In the genomic region with DNA sequence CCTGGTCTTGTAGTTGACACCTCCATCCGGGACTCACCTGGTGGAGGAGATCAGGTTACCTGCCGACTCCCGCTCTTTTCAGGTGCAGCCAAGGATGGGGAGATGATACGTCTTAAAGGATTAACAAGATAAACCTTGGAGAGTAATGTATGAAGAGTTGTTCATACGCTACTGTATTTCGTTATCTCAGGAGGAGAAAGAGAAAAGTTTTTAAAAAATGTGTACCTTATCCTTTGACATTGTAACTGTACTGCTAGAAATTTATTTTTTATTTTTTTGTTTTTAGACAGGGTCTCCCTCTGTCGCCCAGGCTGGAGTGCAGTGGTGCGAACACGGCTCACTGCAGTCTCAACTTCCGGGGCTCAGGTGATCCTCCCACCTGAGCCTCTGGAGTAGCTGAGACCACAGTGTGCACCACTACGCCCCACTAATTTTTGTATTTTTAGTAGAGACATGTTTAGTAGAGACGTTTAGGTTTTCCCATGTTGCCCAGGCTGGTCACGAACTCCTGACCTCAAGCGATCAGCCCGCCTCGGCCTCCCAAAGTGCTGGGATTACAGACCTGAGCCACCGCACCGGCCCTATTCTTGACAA, we compare ENCODE assay signal across 1 cellular context.
TF ChIP-seq lines count a peak whose summit lies in the region.

No MANE protein-coding gene starts in this region.

TF ChIP-seq in SK-N-SH, 30 proteins besides CTCF, POLR2A, EP300 and RAD21 (continued from another document):
- TF ChIP-seq, protein P1, sequence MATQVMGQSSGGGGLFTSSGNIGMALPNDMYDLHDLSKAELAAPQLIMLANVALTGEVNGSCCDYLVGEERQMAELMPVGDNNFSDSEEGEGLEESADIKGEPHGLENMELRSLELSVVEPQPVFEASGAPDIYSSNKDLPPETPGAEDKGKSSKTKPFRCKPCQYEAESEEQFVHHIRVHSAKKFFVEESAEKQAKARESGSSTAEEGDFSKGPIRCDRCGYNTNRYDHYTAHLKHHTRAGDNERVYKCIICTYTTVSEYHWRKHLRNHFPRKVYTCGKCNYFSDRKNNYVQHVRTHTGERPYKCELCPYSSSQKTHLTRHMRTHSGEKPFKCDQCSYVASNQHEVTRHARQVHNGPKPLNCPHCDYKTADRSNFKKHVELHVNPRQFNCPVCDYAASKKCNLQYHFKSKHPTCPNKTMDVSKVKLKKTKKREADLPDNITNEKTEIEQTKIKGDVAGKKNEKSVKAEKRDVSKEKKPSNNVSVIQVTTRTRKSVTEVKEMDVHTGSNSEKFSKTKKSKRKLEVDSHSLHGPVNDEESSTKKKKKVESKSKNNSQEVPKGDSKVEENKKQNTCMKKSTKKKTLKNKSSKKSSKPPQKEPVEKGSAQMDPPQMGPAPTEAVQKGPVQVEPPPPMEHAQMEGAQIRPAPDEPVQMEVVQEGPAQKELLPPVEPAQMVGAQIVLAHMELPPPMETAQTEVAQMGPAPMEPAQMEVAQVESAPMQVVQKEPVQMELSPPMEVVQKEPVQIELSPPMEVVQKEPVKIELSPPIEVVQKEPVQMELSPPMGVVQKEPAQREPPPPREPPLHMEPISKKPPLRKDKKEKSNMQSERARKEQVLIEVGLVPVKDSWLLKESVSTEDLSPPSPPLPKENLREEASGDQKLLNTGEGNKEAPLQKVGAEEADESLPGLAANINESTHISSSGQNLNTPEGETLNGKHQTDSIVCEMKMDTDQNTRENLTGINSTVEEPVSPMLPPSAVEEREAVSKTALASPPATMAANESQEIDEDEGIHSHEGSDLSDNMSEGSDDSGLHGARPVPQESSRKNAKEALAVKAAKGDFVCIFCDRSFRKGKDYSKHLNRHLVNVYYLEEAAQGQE (IDR thresholded peaks at IDR 0.05; ENCODE audit: low read depth, low read length) = no peak
- no peak for TF ChIP-seq RFX5 (IDR thresholded peaks at IDR 0.05; ENCODE audit: low read length)
- TF ChIP-seq POLR2AphosphoS5 (IDR thresholded peaks at IDR 0.05; ENCODE audit: low read depth, low read length) = no peak
- no peak for TF ChIP-seq TEAD4 (IDR thresholded peaks at IDR 0.05; ENCODE audit: borderline replicate concordance, insufficient read depth)
- TF ChIP-seq, protein P2, sequence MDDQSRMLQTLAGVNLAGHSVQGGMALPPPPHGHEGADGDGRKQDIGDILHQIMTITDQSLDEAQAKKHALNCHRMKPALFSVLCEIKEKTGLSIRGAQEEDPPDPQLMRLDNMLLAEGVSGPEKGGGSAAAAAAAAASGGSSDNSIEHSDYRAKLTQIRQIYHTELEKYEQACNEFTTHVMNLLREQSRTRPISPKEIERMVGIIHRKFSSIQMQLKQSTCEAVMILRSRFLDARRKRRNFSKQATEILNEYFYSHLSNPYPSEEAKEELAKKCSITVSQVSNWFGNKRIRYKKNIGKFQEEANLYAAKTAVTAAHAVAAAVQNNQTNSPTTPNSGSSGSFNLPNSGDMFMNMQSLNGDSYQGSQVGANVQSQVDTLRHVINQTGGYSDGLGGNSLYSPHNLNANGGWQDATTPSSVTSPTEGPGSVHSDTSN (IDR thresholded peaks at IDR 0.05) = no peak
- TF ChIP-seq GATA2 (CRISPR knock-in tag; IDR thresholded peaks at IDR 0.05) = no peak
- no peak for TF ChIP-seq NRF1 (IDR thresholded peaks at IDR 0.05; ENCODE audit: low read depth, low read length)
- no peak for TF ChIP-seq CHD2 (IDR thresholded peaks at IDR 0.05; ENCODE audit: low read length, partially characterized antibody)
- no peak for TF ChIP-seq SMC3 (IDR thresholded peaks at IDR 0.05; ENCODE audit: low read depth, low read length)
- TF ChIP-seq ELF1 (IDR thresholded peaks at IDR 0.05) = no peak
